ENCODE assay signal across 15 cellular contexts in the genomic region with DNA sequence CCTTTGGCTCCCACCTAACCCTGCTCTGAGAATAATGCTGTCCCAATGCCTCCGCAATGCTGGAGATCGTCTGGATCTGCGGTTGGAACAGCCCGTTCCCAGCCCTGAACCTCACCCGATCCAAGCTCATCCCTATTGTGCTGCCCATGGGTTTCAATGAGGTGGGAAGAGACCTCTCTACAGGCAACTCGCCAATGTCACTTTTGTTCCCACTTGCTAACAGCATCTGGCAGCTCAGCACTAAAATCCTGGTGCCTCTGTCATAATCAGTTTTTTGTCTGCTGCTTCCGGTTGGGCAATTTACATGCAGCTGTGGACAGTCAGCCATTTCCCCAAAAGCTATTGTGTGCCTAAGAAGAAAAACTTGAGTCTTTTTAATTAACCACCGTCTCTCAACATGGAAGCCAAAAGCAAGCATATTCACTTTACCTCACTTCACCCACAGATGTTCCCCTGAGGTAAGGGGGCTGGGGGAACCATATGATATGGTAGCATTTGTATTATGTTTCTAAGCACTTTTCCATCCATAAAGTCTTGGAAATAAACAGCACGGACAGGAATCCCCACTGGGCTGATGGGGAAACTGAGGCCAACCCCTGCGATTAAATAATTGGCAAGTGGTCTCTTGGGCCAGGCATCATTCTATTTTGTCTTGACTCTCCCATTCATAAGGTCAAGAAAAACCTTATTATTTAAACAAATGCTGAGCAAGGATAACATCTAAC.
DNase-seq lines count a peak whose midpoint lies in the region; ATAC-seq and TF ChIP-seq lines count a peak whose summit lies in the region.
"Had no signal": no experiment of that assay in that cellular context is flagged by ENCODE, and none has a peak within 500 bp of the region (broad histone marks: within the 10 kb centered on the region; RNA-seq: fewer than 3 reads in every experiment).

No MANE protein-coding gene starts in this region.

- H3K79me2 ChIP-seq in GM23248 (ENCODE audit: insufficient read depth) = no peaks in the 10 kb centered on the region

- in situ Hi-C loops in GM23248 (cut with MboI) = no loop called here

- H3K4me2 ChIP-seq in GM23248 (ENCODE audit: unreplicated experiment) = no peak overlapping the region

- no peaks in the 10 kb centered on the region for H3K36me3 ChIP-seq in GM23248 (ENCODE audit: low read depth)
- H3K36me3 ChIP-seq: colonic mucosa, prostate gland had no signal

- no peak overlapping the region for H3K4me3 ChIP-seq in GM23248
- H3K4me3 ChIP-seq in epithelial cell of esophagus (ENCODE audit: low read length) = no peak overlapping the region
- H3K4me3 ChIP-seq: colonic mucosa, prostate gland had no signal

- no peaks in the 10 kb centered on the region for H3K9me2 ChIP-seq in GM23248 (ENCODE audit: insufficient read depth)

- no peaks in the 10 kb centered on the region for H3K27me3 ChIP-seq in GM23248 (replicated peaks; ENCODE audit: insufficient read depth)
- H3K27me3 ChIP-seq: colonic mucosa had no signal

- DNase-seq in GM23248 (peak; percentile 37), NCI-H2029 (lab: John Stamatoyannopoulos, UW) (peak; percentile 55), epithelial cell of esophagus (ENCODE audit: low read depth) (peak; percentile 39), osteocyte (ENCODE audit: extremely low spot score, unreplicated experiment) (peak; percentile 56), kidney glomerular epithelial cell (lab: John Stamatoyannopoulos, UW) (no peak), HPDE6-E6E7 (ENCODE audit: extremely low spot score) (no peak)
- DNase-seq: activated CD4-positive, alpha-beta memory T cell treated with anti-CD3 and anti-CD28 coated beads, Interleukin-2, amount 10 ng/mL, durations not matched to agents 7 days and 5 days; colonic mucosa; NCI-H774; T-helper 2 cell had no signal

- peaks cover 23% of the 10 kb centered on the region for H3F3A ChIP-seq in GM23248 (ENCODE audit: insufficient read depth)

- H3K36me3 Mint-ChIP-seq in osteocyte (ENCODE audit: unreplicated experiment) = no peaks in the 10 kb centered on the region
- H3K36me3 Mint-ChIP-seq in activated T-helper 17 cell treated with anti-CD3 and anti-CD28 coated beads, Interleukin-2, amount 50 U/mL, for 72 hours (ENCODE audit: low read depth) = no peaks in the 10 kb centered on the region
- H3K36me3 Mint-ChIP-seq: activated naive CD4-positive, alpha-beta T cell treated with anti-CD3 and anti-CD28 coated beads, Interleukin-2, amount 50 U/mL, for 72 hours had no signal

- 76 to 77% methylated on average over 10 of the region's 10 CpGs for WGBS in GM23248 (ENCODE audit: low coverage in 1 of 2, low lambda C conversion rate in 2 of 2, missing lambda C conversion rate in 2 of 2), 2 experiments

- no peak for TF ChIP-seq CTCF in epithelial cell of esophagus (IDR thresholded peaks at IDR 0.05; ENCODE audit: insufficient read depth, low read depth, low read length, missing control alignments)
- no peak for TF ChIP-seq CTCF in osteocyte (IDR thresholded peaks at IDR 0.05)

- H3K27ac Mint-ChIP-seq in osteocyte (ENCODE audit: unreplicated experiment) = no peak overlapping the region
- H3K27ac Mint-ChIP-seq in activated T-helper 17 cell treated with anti-CD3 and anti-CD28 coated beads, Interleukin-2, amount 50 U/mL, for 72 hours = no peak overlapping the region
- H3K27ac Mint-ChIP-seq: activated CD4-positive, alpha-beta memory T cell treated with anti-CD3 and anti-CD28 coated beads, Interleukin-2, amount 10 ng/mL, durations not matched to agents 7 days and 5 days; activated naive CD4-positive, alpha-beta T cell treated with anti-CD3 and anti-CD28 coated beads, Interleukin-2, amount 50 U/mL, for 72 hours had no signal

- no peaks in the 10 kb centered on the region for H3K9me3 ChIP-seq in GM23248 (ENCODE audit: low read depth)
- H3K9me3 ChIP-seq: colonic mucosa, prostate gland had no signal

- no peaks in the 10 kb centered on the region for H3K9me3 Mint-ChIP-seq in osteocyte (ENCODE audit: unreplicated experiment)
- H3K9me3 Mint-ChIP-seq in activated T-helper 17 cell treated with anti-CD3 and anti-CD28 coated beads, Interleukin-2, amount 50 U/mL, for 72 hours = no peaks in the 10 kb centered on the region
- H3K9me3 Mint-ChIP-seq: activated CD4-positive, alpha-beta memory T cell treated with anti-CD3 and anti-CD28 coated beads, Interleukin-2, amount 10 ng/mL, durations not matched to agents 7 days and 5 days; activated naive CD4-positive, alpha-beta T cell treated with anti-CD3 and anti-CD28 coated beads, Interleukin-2, amount 50 U/mL, for 72 hours had no signal

- no peak overlapping the region for H2AFZ ChIP-seq in GM23248

- ATAC-seq in HG03432 (IDR thresholded peaks at IDR 0.05; ENCODE audit: unreplicated experiment) = no peak
- ATAC-seq in activated T-helper 17 cell treated with anti-CD3 and anti-CD28 coated beads, Interleukin-2, amount 50 U/mL, for 72 hours (replicated peaks) = no peak
- ATAC-seq: activated naive CD4-positive, alpha-beta T cell treated with anti-CD3 and anti-CD28 coated beads, Interleukin-2, amount 50 U/mL, for 72 hours; left colon had no signal

- no peaks in the 10 kb centered on the region for H3K27me3 Mint-ChIP-seq in osteocyte (ENCODE audit: unreplicated experiment)
- H3K27me3 Mint-ChIP-seq in activated T-helper 17 cell treated with anti-CD3 and anti-CD28 coated beads, Interleukin-2, amount 50 U/mL, for 72 hours = peaks cover 21% of the 10 kb centered on the region

- peaks cover 32% of the 10 kb centered on the region for H3K4me1 Mint-ChIP-seq in osteocyte (ENCODE audit: unreplicated experiment)
- H3K4me1 Mint-ChIP-seq in activated T-helper 17 cell treated with anti-CD3 and anti-CD28 coated beads, Interleukin-2, amount 50 U/mL, for 72 hours = no peaks in the 10 kb centered on the region
- H3K4me1 Mint-ChIP-seq: activated CD4-positive, alpha-beta memory T cell treated with anti-CD3 and anti-CD28 coated beads, Interleukin-2, amount 10 ng/mL, durations not matched to agents 7 days and 5 days had no signal

- no peak overlapping the region for H3K27ac ChIP-seq in GM23248
- H3K27ac ChIP-seq: colonic mucosa, prostate gland had no signal

- peaks cover 24% of the 10 kb centered on the region for H3K4me1 ChIP-seq in GM23248 (ENCODE audit: insufficient read depth)
- H3K4me1 ChIP-seq: colonic mucosa, prostate gland had no signal

- H3K9ac ChIP-seq in GM23248 = no peak overlapping the region

- H4K20me1 ChIP-seq in GM23248 (ENCODE audit: insufficient read depth) = no peaks in the 10 kb centered on the region

- H3K4me3 Mint-ChIP-seq in osteocyte (ENCODE audit: unreplicated experiment) = no peak overlapping the region
- H3K4me3 Mint-ChIP-seq in activated T-helper 17 cell treated with anti-CD3 and anti-CD28 coated beads, Interleukin-2, amount 50 U/mL, for 72 hours = no peak overlapping the region
- H3K4me3 Mint-ChIP-seq: activated CD4-positive, alpha-beta memory T cell treated with anti-CD3 and anti-CD28 coated beads, Interleukin-2, amount 10 ng/mL, durations not matched to agents 7 days and 5 days had no signal

Comparison
In these comparisons a context has a peak if more than half of its experiments do, and no peak if none do; other contexts are left out.
1. DNase-seq: peak in GM23248 (single experiment), NCI-H2029 (single experiment), epithelial cell of esophagus (single experiment) and osteocyte (single experiment); none in kidney glomerular epithelial cell (single experiment) and HPDE6-E6E7 (single experiment).